In genomic region chr1:153431928-153432327, GRCh38 we compare ENCODE assay signal across 28 cellular contexts. TPM values are rescaled to one million over a fixed set of nuclear protein-coding genes. Genes with fewer than 3 reads are reported as not detected.
DNase-seq lines count a peak whose midpoint lies in the region; ATAC-seq, FAIRE-seq and TF ChIP-seq lines count a peak whose summit lies in the region.
"Had no signal": no experiment of that assay in that cellular context is flagged by ENCODE, and none has a peak within 500 bp of the region (broad histone marks: within the 10 kb centered on the region; RNA-seq: fewer than 3 reads in every experiment).

No MANE protein-coding gene starts in this region.

- H3K4me3 ChIP-seq in bronchial epithelial cell (ENCODE audit: low read depth, low read length) (no peak overlapping the region), lung (no peak overlapping the region)
- H3K4me3 ChIP-seq: BLaER1 treated with 17β-estradiol and CSF1 and Interleukin-3, amounts not matched to agents 10 nM and 100 nM; GM23338 had no signal

- DNase-seq in SIG-M5 treated with dmso at 0.1 percent for 504 hours (lab: John Stamatoyannopoulos, UW; ENCODE audit: unreplicated experiment) (peak; percentile 21), SIG-M5 (lab: John Stamatoyannopoulos, UW) (no peak), bronchial epithelial cell (ENCODE audit: low read depth) (peak; percentile 13), lung (ENCODE audit: low spot score) (peak; percentile 15), NCI-H128 (lab: John Stamatoyannopoulos, UW; ENCODE audit: unreplicated experiment) (no peak), NCI-H510A treated with DMSO at 0.1 percent for 48 hours (lab: John Stamatoyannopoulos, UW) (no peak)
- DNase-seq: AML-193; BE2C; Calu3; CD4-positive, alpha-beta memory T cell; COR-L47; DMS53; DMS79 treated with DMSO at 0.1 percent for 48 hours; GF-D8; H9 had no signal

- H3K27me3 ChIP-seq in bronchial epithelial cell (ENCODE audit: control insufficient read depth, insufficient read depth, low read length) (peaks cover 9% of the 10 kb centered on the region), lung (ENCODE audit: control insufficient read depth, insufficient read depth) (no peaks in the 10 kb centered on the region)
- H3K27me3 ChIP-seq: BLaER1 treated with 17β-estradiol and CSF1 and Interleukin-3, amounts not matched to agents 10 nM and 100 nM had no signal

- no peak overlapping the region for H3K27ac ChIP-seq in lung (ENCODE audit: low read depth in 1 of 2, low read length in 1 of 2)
- H3K27ac ChIP-seq: 22Rv1; BLaER1 treated with 17β-estradiol and CSF1 and Interleukin-3, amounts not matched to agents 10 nM and 100 nM had no signal

- H3K4me1 ChIP-seq in lung (ENCODE audit: control insufficient read depth in 2 of 2, insufficient read depth in 2 of 2, low read length in 2 of 2), result no peaks in the 10 kb centered on the region
- H3K4me1 ChIP-seq: BE2C had no signal

- 63 to 72% methylated on average over 4 of the region's 4 CpGs for WGBS in lung, 2 donors

- TF ChIP-seq CTCF in bronchial epithelial cell (IDR thresholded peaks at IDR 0.05; ENCODE audit: insufficient read depth, low read length, severe bottlenecking) (no peak), lung (IDR thresholded peaks at IDR 0.05; ENCODE audit: control extremely low read depth, extremely low read depth) (no peak)

- no peak for FAIRE-seq in bronchial epithelial cell (lab: Jason Lieb, UNC)
- FAIRE-seq: A204.1, GM12891, GM18507 had no signal

- H3K9me3 ChIP-seq in lung (ENCODE audit: control insufficient read depth in 2 of 2, insufficient read depth in 1 of 2, low read length in 1 of 2), result peaks cover 0 to 8% of the 10 kb centered on the region in 2 donors
- H3K9me3 ChIP-seq: BE2C; BLaER1 treated with 17β-estradiol and CSF1 and Interleukin-3, amounts not matched to agents 10 nM and 100 nM had no signal

- H3K36me3 ChIP-seq in bronchial epithelial cell (ENCODE audit: control insufficient read depth, insufficient read depth, low read length) (no peaks in the 10 kb centered on the region), lung (ENCODE audit: control insufficient read depth in 2 of 2, insufficient read depth in 2 of 2, low read length in 2 of 2) (no peaks in the 10 kb centered on the region)
- H3K36me3 ChIP-seq: BE2C; BLaER1 treated with 17β-estradiol and CSF1 and Interleukin-3, amounts not matched to agents 10 nM and 100 nM had no signal

- ATAC-seq in esophagus mucosa, result peak; percentile 56
- ATAC-seq in lung (ENCODE audit: insufficient read depth, low FRiP score), result no peak
- no peak for ATAC-seq in HG03139 (IDR thresholded peaks at IDR 0.05; ENCODE audit: unreplicated experiment)
- ATAC-seq: GM23338, HCT116 had no signal

RNA-seq across cellular contexts. Expression of gene S100A7A, which starts 15.6 kb away (rescaled TPM):
- total RNA-seq in bronchial epithelial cell (not detected in 2 replicates), esophagus mucosa (24.6 TPM), lung (not detected)
- polyA plus RNA-seq in lung, result not detected
- total RNA-seq: Calu3; CD4-positive, alpha-beta memory T cell; Daoy; G401; GM23338; H4; H9 had no signal
- polyA plus RNA-seq: AG04450; CD4-positive, alpha-beta memory T cell; GM23338 had no signal

RNA-seq across cellular contexts. Expression of gene S100A7, which starts 28.5 kb away (rescaled TPM):
- 0.38 TPM in 1 of 2 replicates, not detected in the other for total RNA-seq in bronchial epithelial cell
- total RNA-seq in esophagus mucosa, result 5,647 TPM
- total RNA-seq in lung, result not detected
- under 1 TPM in 1 of 2 donors, not detected in 1; 0.47 TPM for polyA plus RNA-seq in lung
- total RNA-seq: Calu3; CD4-positive, alpha-beta memory T cell; Daoy; G401; GM23338; H4; H9 had no signal
- polyA plus RNA-seq: AG04450; CD4-positive, alpha-beta memory T cell; GM23338 had no signal

RNA-seq across cellular contexts. Expression of gene S100A8, which starts 41.1 kb away (rescaled TPM):
- 50.0 and 551 TPM in 2 replicates for total RNA-seq in bronchial epithelial cell
- total RNA-seq in esophagus mucosa, result 27,439 TPM
- total RNA-seq in lung, result 100 to 1,000 TPM in 1 of 2 donors, 10 to 100 TPM in 1; 69.8 to 556 TPM
- 1,000 to 10,000 TPM in 1 of 2 donors, 100 to 1,000 TPM in 1; 623 to 6,695 TPM for polyA plus RNA-seq in lung
- total RNA-seq: Calu3, Daoy, G401, GM23338, H4, H9 had no signal
- polyA plus RNA-seq: AG04450, GM23338 had no signal

RNA-seq across cellular contexts. Expression of gene S100A12, which starts 56.5 kb away (rescaled TPM):
- total RNA-seq in bronchial epithelial cell, result 5.5 TPM in 1 of 2 replicates, not detected in the other
- total RNA-seq in esophagus mucosa, result 65.2 TPM
- 10 to 100 TPM; 14.9 to 31.7 TPM for total RNA-seq in lung
- polyA plus RNA-seq in lung, result 1,000 to 10,000 TPM in 1 of 2 donors, 10 to 100 TPM in 1; 43.9 to 1,191 TPM
- total RNA-seq: Calu3; CD4-positive, alpha-beta memory T cell; Daoy; G401; GM23338; H4; H9 had no signal
- polyA plus RNA-seq: AG04450, GM23338 had no signal

Comparison
In these comparisons a context has a peak if more than half of its experiments do, and no peak if none do; other contexts are left out.
1. DNase-seq: peak in SIG-M5 treated with dmso at 0.1 percent for 504 hours (single experiment), bronchial epithelial cell (single experiment) and lung (single experiment); none in SIG-M5 (single experiment), NCI-H128 (single experiment) and NCI-H510A treated with DMSO at 0.1 percent for 48 hours (single experiment).
2. RNA of gene S100A7A, which starts 15.6 kb away (total RNA-seq): 24.6 TPM in esophagus mucosa (single experiment); not detected in bronchial epithelial cell and not detected in lung; every median in the first group is over 10 times any median in the second.
3. RNA of gene S100A7, which starts 28.5 kb away (total RNA-seq): 5,647 TPM in esophagus mucosa (single experiment); 0.38 TPM in bronchial epithelial cell and not detected in lung; every median in the first group is over 1,000 times any median in the second.
4. RNA of gene S100A8, which starts 41.1 kb away (total RNA-seq): 27,439 TPM in esophagus mucosa (single experiment); 69.8 to 556 TPM in lung and 50.0 to 551 TPM in bronchial epithelial cell; every median in the first group is over 10 times any median in the second.